Comparison of ENCODE assay signal across 8 cellular contexts in genomic region chr9:113876806-113877236, GRCh38. TPM values are rescaled to one million over a fixed set of nuclear protein-coding genes. Genes with fewer than 3 reads are reported as not detected.
DNase-seq lines count a peak whose midpoint lies in the region; ATAC-seq and TF ChIP-seq lines count a peak whose summit lies in the region.

No MANE protein-coding gene starts in this region.

- H3K27me3 ChIP-seq in right lobe of liver (no peaks in the 10 kb centered on the region), transverse colon (peaks cover 2% of the 10 kb centered on the region)

- TF ChIP-seq POLR2A in right lobe of liver (IDR thresholded peaks at IDR 0.05) (no peak), transverse colon (IDR thresholded peaks at IDR 0.05) (no peak)

- peaks cover 0 to 9% (median under 1%) of the 10 kb centered on the region in 4 donors for H3K4me1 ChIP-seq in right lobe of liver
- H3K4me1 ChIP-seq in transverse colon = peaks cover 0 to 18% (median 4%) of the 10 kb centered on the region in 4 donors

- intact Hi-C loops in right lobe of liver (cut with DNase I) (no loop called here), transverse colon (cut with DNase I; ENCODE audit: low total_unique reads) (no loop called here)

- DNase-seq in DMS114 treated with DMSO at 0.1 percent for 48 hours (lab: John Stamatoyannopoulos, UW; ENCODE audit: unreplicated experiment) = peak; percentile 9
- peak; percentile 31 for DNase-seq in LHCN-M2 (ENCODE audit: low read depth)
- peak; percentile 50 for DNase-seq in astrocyte of the spinal cord (ENCODE audit: low read depth, low spot score)
- no peak for DNase-seq in right lobe of liver
- no peak for DNase-seq in transverse colon
- no peak for DNase-seq in GM10266 (ENCODE audit: extremely low spot score)
- no peak for DNase-seq in T1000 (lab: John Stamatoyannopoulos, UW)

- ATAC-seq in right lobe of liver (peak in 1 of 4 donors; percentile 32), GM18909 (IDR thresholded peaks at IDR 0.05; ENCODE audit: poor library complexity, unreplicated experiment) (no peak)

- in situ Hi-C loops in astrocyte of the spinal cord (cut with HindIII; ENCODE audit: low sequenced_read_pairs) (no loop called here), transverse colon (cut with MboI; ENCODE audit: low pct_ligation_motif_present in 1 of 4, low pct_unique_long_range_greater_than_20kb in 1 of 4, low sequenced_read_pairs in 3 of 4) (no loop called here)

- TF ChIP-seq CTCF in astrocyte of the spinal cord (IDR thresholded peaks at IDR 0.05; ENCODE audit: low read depth, low read length) (peak; percentile 27), right lobe of liver (IDR thresholded peaks at IDR 0.05) (peak; percentile 31 to 45 (median 42)), transverse colon (IDR thresholded peaks at IDR 0.05) (peak; percentile 42 to 62 (median 54)), GM10266 (IDR thresholded peaks at IDR 0.05; ENCODE audit: control insufficient read depth, insufficient read depth, low read depth, missing control alignments) (no peak)

- H3K4me3 ChIP-seq in astrocyte of the spinal cord (ENCODE audit: low read depth, low read length) = peak overlapping the region; percentile 83
- peak overlapping the region; percentile 67 to 90 (median 84) for H3K4me3 ChIP-seq in right lobe of liver
- H3K4me3 ChIP-seq in transverse colon = peak overlapping the region; percentile 83 to 94 (median 92)

- H3K9me3 ChIP-seq in right lobe of liver (no peaks in the 10 kb centered on the region), transverse colon (no peaks in the 10 kb centered on the region)

- H3K36me3 ChIP-seq in right lobe of liver (no peaks in the 10 kb centered on the region), transverse colon (no peaks in the 10 kb centered on the region)

- TF ChIP-seq EP300 in transverse colon (IDR thresholded peaks at IDR 0.05; ENCODE audit: low read depth) = no peak

- 0% methylated on average over 8 of the region's 8 CpGs for WGBS in right lobe of liver (ENCODE audit: insufficient coverage, low coverage, low lambda C conversion rate, missing lambda C conversion rate)
- 1 to 2% methylated on average over 8 of the region's 8 CpGs for WGBS in transverse colon (ENCODE audit: low coverage in 1 of 2), 2 donors

- H3K27ac ChIP-seq in right lobe of liver (peak overlapping the region; percentile 67 to 88 (median 78)), transverse colon (peak overlapping the region; percentile 70 to 80 (median 74))

RNA-seq across cellular contexts. Expression of gene ZNF618, which starts 0.7 kb away (rescaled TPM):
- total RNA-seq in LHCN-M2 (2014; rRNA removed) (3.7 and 5.1 TPM in 2 replicates), right lobe of liver (1 to 10 TPM; 2.9 to 7.9 (median 6.0) TPM), transverse colon (1 to 10 TPM; 2.2 to 8.6 (median 4.0) TPM)
- polyA plus RNA-seq in LHCN-M2 (2012) = 6.1 TPM

Comparison
In these comparisons a context has a peak if more than half of its experiments do, and no peak if none do; other contexts are left out.
1. DNase-seq: peak in DMS114 treated with DMSO at 0.1 percent for 48 hours (single experiment), LHCN-M2 (single experiment) and astrocyte of the spinal cord (single experiment); none in right lobe of liver (0 of 3), transverse colon (single experiment), GM10266 (single experiment) and T1000 (single experiment).
2. Peak in every context shown above with its lines, with median percentiles within 50 percentile points of each other: H3K4me3 ChIP-seq.